In the genomic region with DNA sequence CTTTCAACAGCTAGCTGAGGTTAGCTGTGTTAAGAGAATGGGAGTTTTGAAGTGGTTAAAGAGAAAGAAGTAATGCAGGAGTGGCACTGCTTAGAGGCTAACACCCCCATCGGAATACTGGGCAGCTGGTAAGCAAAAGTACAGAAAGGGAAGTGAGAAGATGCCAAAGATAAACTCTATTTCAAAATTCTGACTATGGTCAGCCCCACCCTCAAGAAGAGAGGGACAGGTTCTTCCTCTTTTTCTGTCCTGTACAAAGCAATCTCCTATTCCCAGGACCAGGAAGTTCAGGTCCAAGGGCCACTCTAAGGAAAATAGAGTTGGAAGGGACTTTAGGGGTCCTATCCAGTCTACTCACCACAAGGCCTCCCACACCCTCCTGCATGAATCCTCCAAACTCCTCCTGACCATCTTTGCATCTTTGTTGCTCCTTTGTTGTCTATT, we compare ENCODE assay signal across 1 cellular context.
TF ChIP-seq lines count a peak whose summit lies in the region.

No MANE protein-coding gene starts in this region.

TF ChIP-seq in K562, 482 proteins besides CTCF, POLR2A, EP300 and RAD21 (continued from another document):
- TF ChIP-seq ETV1 (tag; conservative IDR thresholded peaks at IDR 0.05; ENCODE audit: low read depth) = no peak
- TF ChIP-seq SMARCE1 (IDR thresholded peaks at IDR 0.05) = peak; percentile 62; the same call in 1 of the 2 replicates
- TF ChIP-seq CTBP1 (IDR thresholded peaks at IDR 0.05; ENCODE audit: borderline replicate concordance) = peak; percentile 27; the same call in 1 of the 2 replicates
- peak in 1 of 2 experiments; percentile 48; a peak in 1 of 4 replicates for TF ChIP-seq MAZ (CRISPR knock-in tag; conservative IDR thresholded peaks at IDR 0.05 in 1 of 2, IDR thresholded peaks at IDR 0.05 in 1 of 2)
- TF ChIP-seq HMBOX1 (IDR thresholded peaks at IDR 0.05) = peak; percentile 48
- TF ChIP-seq NFYB (IDR thresholded peaks at IDR 0.05; ENCODE audit: extremely low read depth, insufficient read length) = no peak
- peak; percentile 49; the same call in 1 of the 2 replicates for TF ChIP-seq ELF1 (tag; IDR thresholded peaks at IDR 0.05)
- TF ChIP-seq SOX6 (IDR thresholded peaks at IDR 0.05) = peak; percentile 37; the same call in 1 of the 2 replicates
